8 cellular contexts compared by ENCODE assay signal in genomic region chr7:38363379-38363778, GRCh38.
DNase-seq lines count a peak whose midpoint lies in the region; ATAC-seq, FAIRE-seq and TF ChIP-seq lines count a peak whose summit lies in the region.
"Not testable (repeated sequence)": the region's sequence is repeated elsewhere in the genome, so short reads cannot be mapped to it uniquely, and the experiment has no call there.

No MANE protein-coding gene starts in this region.

- ATAC-seq in HG03354 (IDR thresholded peaks at IDR 0.05; ENCODE audit: poor library complexity, severe bottlenecking, unreplicated experiment): peak; percentile 35
- peak; percentile 26 for ATAC-seq in activated CD4-positive, alpha-beta T cell treated with anti-CD3 and anti-CD28 coated beads for 36 hours
- ATAC-seq in pancreas: peak in 3 of 4 donors; percentile 43 to 65 (median 59)

- H3K4me2 ChIP-seq in OCI-LY3 (ENCODE audit: low read length): not testable (repeated sequence)

- intact Hi-C loops in activated CD4-positive, alpha-beta T cell treated with anti-CD3 and anti-CD28 coated beads for 36 hours (cut with DNase I, micrococcal nuclease): loop anchor here in 1 of 2 experiments (2.0 to 10.0 kb wide), 2 partner anchors 257 to 919 kb away; partner anchors contain the start of gene ELMO1
- intact Hi-C loops in pancreas (cut with DNase I): not testable (repeated sequence)

- peak overlapping the region; percentile 97 for H3K27ac Mint-ChIP-seq in activated CD4-positive, alpha-beta T cell treated with anti-CD3 and anti-CD28 coated beads for 36 hours
- H3K27ac Mint-ChIP-seq in glutamatergic neuron (ENCODE audit: unreplicated experiment): not testable (repeated sequence)

- CTCF ChIA-PET in activated CD4-positive, alpha-beta T cell treated with anti-CD3 and anti-CD28 coated beads for 36 hours (lab: Charles Lee): interaction anchor here (0.6 to 2.1 kb wide), 7 partner anchors 10 to 530 kb away, joined by 3 to 11 read pairs (median 3); no protein-coding TSS in a partner anchor

- H3K9me3 Mint-ChIP-seq in activated CD4-positive, alpha-beta T cell treated with anti-CD3 and anti-CD28 coated beads for 36 hours (ENCODE audit: low read depth); glutamatergic neuron (ENCODE audit: unreplicated experiment): not testable (repeated sequence)

- not testable (repeated sequence) for H3K27me3 Mint-ChIP-seq in activated CD4-positive, alpha-beta T cell treated with anti-CD3 and anti-CD28 coated beads for 36 hours; glutamatergic neuron (ENCODE audit: unreplicated experiment)

- TF ChIP-seq POLR2A in tibial nerve (IDR thresholded peaks at IDR 0.05): not testable (repeated sequence)

- TF ChIP-seq EP300 in tibial nerve (IDR thresholded peaks at IDR 0.05): not testable (repeated sequence)

- peaks cover 12% of the 10 kb centered on the region for H3K36me3 Mint-ChIP-seq in activated CD4-positive, alpha-beta T cell treated with anti-CD3 and anti-CD28 coated beads for 36 hours (ENCODE audit: low read depth)
- H3K36me3 Mint-ChIP-seq in glutamatergic neuron (ENCODE audit: unreplicated experiment): not testable (repeated sequence)

- H4K20me1 ChIP-seq in OCI-LY3 (ENCODE audit: insufficient read depth, low read length): not testable (repeated sequence)

- in situ Hi-C loops in astrocyte of the cerebellum (cut with HindIII; ENCODE audit: low sequenced_read_pairs): not testable (repeated sequence)

- H3K4me1 Mint-ChIP-seq in activated CD4-positive, alpha-beta T cell treated with anti-CD3 and anti-CD28 coated beads for 36 hours: peaks cover 68% of the 10 kb centered on the region
- peaks cover 26% of the 10 kb centered on the region for H3K4me1 Mint-ChIP-seq in glutamatergic neuron (ENCODE audit: low read depth, unreplicated experiment)

- not testable (repeated sequence) for H3K9ac ChIP-seq in OCI-LY3 (ENCODE audit: low read length)

- H3K4me1 ChIP-seq in OCI-LY3 (ENCODE audit: low read length): peaks cover 26% of the 10 kb centered on the region
- not testable (repeated sequence) for H3K4me1 ChIP-seq in pancreas, tibial nerve

- TF ChIP-seq CTCF in OCI-LY3 (IDR thresholded peaks at IDR 0.05; ENCODE audit: low read depth, low read length) (peak; percentile 40), astrocyte of the cerebellum (IDR thresholded peaks at IDR 0.05; ENCODE audit: low read depth, low read length, missing control alignments) (peak; percentile 50), glutamatergic neuron (IDR thresholded peaks at IDR 0.05; ENCODE audit: partially characterized antibody, unreplicated experiment) (peak; percentile 52), pancreas (IDR thresholded peaks at IDR 0.05) (peak in 3 of 4 donors; percentile 36 to 58 (median 41)), tibial nerve (IDR thresholded peaks at IDR 0.05) (peak in 3 of 5 experiments; percentile 16 to 37 (median 25))

- not testable (repeated sequence) for H3K27ac ChIP-seq in OCI-LY3 (ENCODE audit: low read length); pancreas; tibial nerve

- WGBS in pancreas, 2 donors: 8 to 17% methylated on average over 3 of the region's 3 CpGs
- 20 to 27% methylated on average over 3 of the region's 3 CpGs for WGBS in tibial nerve, 2 donors

- not testable (repeated sequence) for H3K4me3 ChIP-seq in OCI-LY3 (ENCODE audit: low read length); astrocyte of the cerebellum (ENCODE audit: low read depth, low read length); pancreas; tibial nerve

- H2AFZ ChIP-seq in OCI-LY3 (ENCODE audit: low read depth, low read length): not testable (repeated sequence)

- DNase-seq in ELF-1 (ENCODE audit: low read depth, low spot score) (peak; percentile 84), glutamatergic neuron (peak; percentile 68), pancreas (peak; percentile 15 to 78 (median 44))
- DNase-seq in activated CD4-positive, alpha-beta T cell treated with anti-CD3 and anti-CD28 coated beads for 36 hours: peak; percentile 85
- DNase-seq in astrocyte of the cerebellum (ENCODE audit: low read depth); tibial nerve (ENCODE audit: low spot score in 2 of 2): not testable (repeated sequence)

- not testable (repeated sequence) for H3K36me3 ChIP-seq in OCI-LY3 (replicated peaks; ENCODE audit: low read depth, low read length); pancreas; tibial nerve

- not testable (repeated sequence) for H3K27me3 ChIP-seq in OCI-LY3 (ENCODE audit: low read depth, low read length); pancreas; tibial nerve

- H3K4me3 Mint-ChIP-seq in activated CD4-positive, alpha-beta T cell treated with anti-CD3 and anti-CD28 coated beads for 36 hours: peak overlapping the region; percentile 66
- not testable (repeated sequence) for H3K4me3 Mint-ChIP-seq in glutamatergic neuron (ENCODE audit: unreplicated experiment)

- FAIRE-seq in pancreas (lab: Jason Lieb, UNC): not testable (repeated sequence)

- H3K79me2 ChIP-seq in OCI-LY3 (ENCODE audit: low read length): not testable (repeated sequence)

- H3K9me3 ChIP-seq in OCI-LY3 (ENCODE audit: insufficient read depth, low read length); pancreas; tibial nerve: not testable (repeated sequence)

- POLR2A ChIA-PET in activated CD4-positive, alpha-beta T cell treated with anti-CD3 and anti-CD28 coated beads for 36 hours (lab: Charles Lee): not testable (repeated sequence)
